In genomic region chr11:62242021-62242420, GRCh38 we compare ENCODE assay signal across 1 cellular context.
TF ChIP-seq lines count a peak whose summit lies in the region.

SCGB1D2 (plus strand) TSS chr11:62242239; CDS start chr11:62242308, 69 bp downstream.

TF ChIP-seq in WTC11, 78 proteins besides CTCF, POLR2A, EP300 and RAD21 (continued from another document):
- TF ChIP-seq PREB (CRISPR knock-in tag; IDR thresholded peaks at IDR 0.05; ENCODE audit: borderline replicate concordance) (no peak), ATF3 (CRISPR knock-in tag; conservative IDR thresholded peaks at IDR 0.05) (no peak), ZBTB21 (CRISPR knock-in tag; IDR thresholded peaks at IDR 0.05; ENCODE audit: borderline replicate concordance) (no peak), AR (CRISPR knock-in tag; IDR thresholded peaks at IDR 0.05) (no peak)
